Comparison of ENCODE assay signal across 8 cellular contexts in the genomic region with DNA sequence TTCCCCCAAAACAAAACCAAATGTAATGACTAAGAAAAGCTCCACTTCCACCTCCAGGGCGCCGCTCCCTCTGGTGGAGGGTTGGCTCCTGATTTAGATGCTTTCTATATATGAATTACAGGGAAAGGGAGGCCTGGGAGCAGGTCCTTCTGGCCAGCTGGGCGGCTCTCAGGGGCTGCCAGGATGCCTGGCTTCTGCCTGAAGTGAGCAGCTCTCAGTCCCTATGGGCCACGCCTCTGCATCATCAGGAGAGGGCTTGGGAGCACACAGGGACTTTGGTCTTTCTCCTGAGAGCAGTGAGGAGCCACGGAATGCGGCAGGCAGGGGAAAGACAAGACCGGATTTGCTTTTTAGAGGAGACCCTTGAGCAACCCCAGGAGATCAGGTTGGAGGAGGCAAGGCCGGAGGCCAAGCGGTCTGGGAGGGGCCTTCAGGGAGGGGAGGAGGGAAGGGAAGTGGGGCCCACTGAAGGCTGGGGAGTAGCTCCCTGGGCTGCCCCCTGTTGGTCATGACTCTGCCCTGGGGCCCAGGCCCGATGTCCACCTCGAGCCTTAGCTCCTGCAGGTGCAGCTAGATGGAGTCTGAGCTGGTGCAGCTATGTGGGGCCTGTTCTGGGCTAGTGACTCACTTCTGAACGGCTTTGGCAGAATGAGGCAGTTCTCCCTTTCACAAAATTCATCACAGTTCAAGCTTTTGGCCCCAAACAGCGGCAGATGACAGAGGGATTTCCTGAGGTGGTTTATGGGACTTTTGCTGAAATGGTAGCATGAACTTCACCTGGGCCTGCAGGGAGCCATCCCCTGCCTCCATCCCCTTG. TPM values are rescaled to one million over a fixed set of nuclear protein-coding genes. Genes with fewer than 3 reads are reported as not detected.
DNase-seq lines count a peak whose midpoint lies in the region; ATAC-seq and TF ChIP-seq lines count a peak whose summit lies in the region.

No MANE protein-coding gene starts in this region.

- H2BK5ac ChIP-seq in H9 (ENCODE audit: insufficient read length, low read length), result no peak overlapping the region

- H3K23ac ChIP-seq in H9 (ENCODE audit: insufficient read length, low read depth, low read length), result no peak overlapping the region

- H3K4me3 Mint-ChIP-seq in H9, result no peak overlapping the region

- no peak overlapping the region for H2AFZ ChIP-seq in H9 (ENCODE audit: low read length)

- H4K5ac ChIP-seq in H9 (ENCODE audit: insufficient read length, low read depth, low read length), result no peak overlapping the region

- no peak overlapping the region for H2BK12ac ChIP-seq in H9 (ENCODE audit: insufficient read length, low read depth, low read length)

- H3K4me1 Mint-ChIP-seq in H9, result peaks cover 32 to 52% of the 10 kb centered on the region in 2 experiments

- no peak overlapping the region for H4K8ac ChIP-seq in H9 (replicated peaks; ENCODE audit: insufficient read length, low read depth, low read length)

- no peaks in the 10 kb centered on the region for H3K23me2 ChIP-seq in H9 (ENCODE audit: insufficient read length, low read depth, low read length, poor library complexity, severe bottlenecking)

- no peak overlapping the region for H2AK5ac ChIP-seq in H9 (ENCODE audit: insufficient read length, low read length)

- H3K4me2 ChIP-seq in H9 (ENCODE audit: insufficient read depth, insufficient read length, low read length), result no peak overlapping the region

- H3K18ac ChIP-seq in H9 (ENCODE audit: insufficient read length, low read depth, low read length), result no peak overlapping the region

- H3K9me3 ChIP-seq in H9 (ENCODE audit: control insufficient read depth, low read depth, low read length), result no peaks in the 10 kb centered on the region

- H3K79me1 ChIP-seq in H9 (ENCODE audit: insufficient read depth, low read depth, low read length, poor library complexity, severe bottlenecking), result no peaks in the 10 kb centered on the region

- H3T11ph ChIP-seq in H9 (ENCODE audit: low read length), result no peak overlapping the region

- no peaks in the 10 kb centered on the region; the same call in 1 of the 2 replicates for H3K27me3 Mint-ChIP-seq in H9 (ENCODE audit: low read depth)

- H2BK15ac ChIP-seq in H9 (ENCODE audit: low read depth, low read length), result no peak overlapping the region

- WGBS in H9 (ENCODE audit: extremely low coverage, insufficient read length, low lambda C conversion rate), result no CpG with 5 or more reads among the region's 13 CpGs

- H2BK20ac ChIP-seq in H9 (ENCODE audit: low read depth, low read length, poor library complexity, severe bottlenecking), result no peak overlapping the region

- H3K36me3 Mint-ChIP-seq in H9 (ENCODE audit: insufficient read depth in 1 of 3, low read depth in 3 of 3), result no peaks in the 10 kb centered on the region

- no peaks in the 10 kb centered on the region for H3K27me3 ChIP-seq in H9 (ENCODE audit: insufficient read depth, low read length)

- no peak overlapping the region for H3K9ac ChIP-seq in H9 (ENCODE audit: extremely low read depth, insufficient read length, low read length)

- peak; percentile 50 for TF ChIP-seq CTCF in H9 (conservative IDR thresholded peaks at IDR 0.05)

- H3K27ac Mint-ChIP-seq in H9, result no peak overlapping the region

- no peaks in the 10 kb centered on the region for H3K79me2 ChIP-seq in H9 (ENCODE audit: insufficient read depth, low read length)

- no peak overlapping the region for H3K56ac ChIP-seq in H9 (ENCODE audit: insufficient read length, low read depth, low read length)

- H2BK120ac ChIP-seq in H9 (ENCODE audit: low read depth, low read length, poor library complexity, severe bottlenecking), result no peak overlapping the region

- no peak overlapping the region for H3K4ac ChIP-seq in H9 (ENCODE audit: low read depth, low read length)

- no peak overlapping the region for H3K14ac ChIP-seq in H9 (ENCODE audit: insufficient read depth, low read length)

- H4K91ac ChIP-seq in H9 (ENCODE audit: insufficient read length, low read depth, low read length), result no peak overlapping the region

- H3K4me1 ChIP-seq in H9 (ENCODE audit: insufficient read depth, low read length), result peaks cover 2% of the 10 kb centered on the region; the same call in 1 of the 2 replicates

- peak; percentile 31; the same call in 2 of the 3 replicates for ATAC-seq in SK-N-SH treated with all-trans-retinoic acid at 6 μM for 48 hours
- peak; percentile 37 for ATAC-seq in left colon

- H4K20me1 ChIP-seq in H9 (ENCODE audit: control insufficient read depth, insufficient read depth, insufficient read length), result no peaks in the 10 kb centered on the region

- H3K9me3 Mint-ChIP-seq in H9, result no peaks in the 10 kb centered on the region; a peak in 1 of 5 replicates

- DNase-seq in DMS53 (lab: John Stamatoyannopoulos, UW) (peak; percentile 12), DMS53 treated with DMSO at 0.1 percent for 48 hours (lab: John Stamatoyannopoulos, UW; ENCODE audit: unreplicated experiment) (no peak), H9 (peak; percentile 74), left colon (peak in 1 of 2 donors; percentile 23), substantia nigra (lab: John Stamatoyannopoulos, UW) (no peak), CD1c-positive myeloid dendritic cell (ENCODE audit: extremely low spot score) (no peak), NK-92 (lab: John Stamatoyannopoulos, UW; ENCODE audit: unreplicated experiment) (no peak)

- H3K27ac ChIP-seq in H9 (ENCODE audit: insufficient read length, low read depth, low read length) (no peak overlapping the region), substantia nigra (ENCODE audit: low read depth, low read length, poor library complexity, severe bottlenecking) (no peak overlapping the region)

- intact Hi-C loops in left colon (cut with DNase I, micrococcal nuclease), result no loop called here

TF ChIP-seq in SK-N-SH treated with all-trans-retinoic acid at 6 μM for 48 hours, 23 proteins besides CTCF, POLR2A, EP300 and RAD21:
- no peak for TF ChIP-seq RARB (CRISPR knock-in tag; IDR thresholded peaks at IDR 0.05)
- TF ChIP-seq, protein P1, sequence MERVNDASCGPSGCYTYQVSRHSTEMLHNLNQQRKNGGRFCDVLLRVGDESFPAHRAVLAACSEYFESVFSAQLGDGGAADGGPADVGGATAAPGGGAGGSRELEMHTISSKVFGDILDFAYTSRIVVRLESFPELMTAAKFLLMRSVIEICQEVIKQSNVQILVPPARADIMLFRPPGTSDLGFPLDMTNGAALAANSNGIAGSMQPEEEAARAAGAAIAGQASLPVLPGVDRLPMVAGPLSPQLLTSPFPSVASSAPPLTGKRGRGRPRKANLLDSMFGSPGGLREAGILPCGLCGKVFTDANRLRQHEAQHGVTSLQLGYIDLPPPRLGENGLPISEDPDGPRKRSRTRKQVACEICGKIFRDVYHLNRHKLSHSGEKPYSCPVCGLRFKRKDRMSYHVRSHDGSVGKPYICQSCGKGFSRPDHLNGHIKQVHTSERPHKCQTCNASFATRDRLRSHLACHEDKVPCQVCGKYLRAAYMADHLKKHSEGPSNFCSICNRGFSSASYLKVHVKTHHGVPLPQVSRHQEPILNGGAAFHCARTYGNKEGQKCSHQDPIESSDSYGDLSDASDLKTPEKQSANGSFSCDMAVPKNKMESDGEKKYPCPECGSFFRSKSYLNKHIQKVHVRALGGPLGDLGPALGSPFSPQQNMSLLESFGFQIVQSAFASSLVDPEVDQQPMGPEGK (CRISPR knock-in tag; IDR thresholded peaks at IDR 0.05; ENCODE audit: borderline replicate concordance), result no peak
- TF ChIP-seq ESRRG (CRISPR knock-in tag; IDR thresholded peaks at IDR 0.05), result no peak

RNA-seq across cellular contexts. Expression of a gene that starts 11.3 kb away (rescaled TPM):
- total RNA-seq in H9 (2021) (97.2 and 97.9 TPM in 2 replicates), left colon (10 to 100 TPM; 70.4 to 78.4 TPM)

RNA-seq across cellular contexts. Expression of a gene that starts 54.1 kb away (rescaled TPM):
- 9.1 and 9.9 TPM in 2 replicates for total RNA-seq in H9 (2021)
- total RNA-seq in left colon, result 1 to 10 TPM; 8.7 to 10.0 TPM

Comparison
In these comparisons a context has a peak if more than half of its experiments do, and no peak if none do; other contexts are left out.
1. DNase-seq: peak in DMS53 (single experiment) and H9 (single experiment); none in DMS53 treated with DMSO at 0.1 percent for 48 hours (single experiment), substantia nigra (0 of 49), CD1c-positive myeloid dendritic cell (single experiment) and NK-92 (single experiment).